In the genomic region with DNA sequence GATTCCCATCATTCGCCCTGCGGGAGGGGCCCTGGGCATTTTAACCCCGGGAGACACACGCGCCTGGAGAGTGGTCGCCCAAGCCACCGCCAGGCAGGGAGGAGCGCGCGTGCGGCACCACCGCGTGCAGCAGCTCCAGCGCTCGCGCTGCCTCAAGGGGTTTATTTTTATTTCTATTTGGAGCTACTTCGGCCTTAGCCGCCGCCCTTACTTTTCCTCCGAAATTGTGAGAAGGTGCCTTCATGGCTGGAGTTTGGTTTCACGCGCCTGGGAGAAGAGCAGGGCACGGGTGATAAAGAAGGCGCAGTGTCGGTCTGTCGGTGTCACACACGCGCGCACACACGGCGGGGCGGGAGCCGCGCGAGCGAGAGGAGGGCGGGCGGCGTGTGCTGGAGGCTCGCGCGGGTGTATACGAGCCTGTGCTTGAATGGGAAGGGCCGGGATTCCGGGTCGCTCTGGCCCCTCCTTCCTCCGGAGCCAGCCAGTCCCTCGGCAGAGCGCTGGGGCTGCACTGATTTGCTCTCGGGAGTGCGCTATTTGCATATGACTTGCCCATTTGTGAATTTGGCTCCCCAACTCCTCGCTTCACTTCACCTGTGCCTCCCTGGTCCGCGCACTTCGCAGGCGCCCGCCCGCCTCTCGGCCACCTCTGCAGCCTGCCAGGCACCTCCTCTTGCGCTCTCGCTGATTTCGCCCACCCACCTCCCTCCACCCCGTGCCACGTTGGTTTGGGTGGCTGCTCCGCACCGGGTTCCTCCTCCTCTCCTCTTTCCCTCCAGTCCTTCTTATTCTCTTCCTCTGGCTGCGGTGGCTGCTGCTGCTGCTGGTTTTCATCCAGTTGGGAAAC, we compare ENCODE assay signal across 8 cellular contexts.
DNase-seq lines count a peak whose midpoint lies in the region; ATAC-seq and TF ChIP-seq lines count a peak whose summit lies in the region.
"Had no signal": no experiment of that assay in that cellular context is flagged by ENCODE, and none has a peak within 500 bp of the region (broad histone marks: within the 10 kb centered on the region; RNA-seq: fewer than 3 reads in every experiment).

No MANE protein-coding gene starts in this region.

- H3K9me3 ChIP-seq in right cardiac atrium (ENCODE audit: control insufficient read depth, low read length), result no peaks in the 10 kb centered on the region

- under 1% methylated on average over 67 of the region's 67 CpGs for WGBS in right cardiac atrium

- no peaks in the 10 kb centered on the region for H3K9me3 Mint-ChIP-seq in progenitor cell of endocrine pancreas (ENCODE audit: low read depth)
- H3K9me3 Mint-ChIP-seq: T-helper 1 cell treated with Interleukin-12 subunit alpha and Interleukin-12 subunit beta and Interleukin-4 antibody, amounts not matched to agents 30 μg/mL and 1 μg/mL, for 36 hours had no signal

- peaks cover 32% of the 10 kb centered on the region for H3K4me1 Mint-ChIP-seq in progenitor cell of endocrine pancreas (ENCODE audit: low read depth)

- no peak overlapping the region for H3K27ac ChIP-seq in right cardiac atrium (ENCODE audit: low read length)

- in situ Hi-C loops in astrocyte of the cerebellum (cut with HindIII; ENCODE audit: low sequenced_read_pairs), result no loop called here

- no peaks in the 10 kb centered on the region for H3K4me1 ChIP-seq in right cardiac atrium (ENCODE audit: control insufficient read depth, insufficient read depth, low read length)

- peak overlapping the region; percentile 97 for H3K27ac Mint-ChIP-seq in progenitor cell of endocrine pancreas
- H3K27ac Mint-ChIP-seq: T-helper 1 cell treated with Interleukin-12 subunit alpha and Interleukin-12 subunit beta and Interleukin-4 antibody, amounts not matched to agents 30 μg/mL and 1 μg/mL, for 36 hours had no signal

- no peak for TF ChIP-seq CTCF in astrocyte of the cerebellum (IDR thresholded peaks at IDR 0.05; ENCODE audit: low read depth, low read length, missing control alignments)
- TF ChIP-seq CTCF in progenitor cell of endocrine pancreas (IDR thresholded peaks at IDR 0.05; ENCODE audit: unreplicated experiment), result peak; percentile 13

- peak; percentile 88 for DNase-seq in NCI-H187 treated with DMSO at 0.1 percent for 48 hours (lab: John Stamatoyannopoulos, UW)
- peak; percentile 72 for DNase-seq in astrocyte of the cerebellum (ENCODE audit: low read depth)
- peak; percentile 80 to 87 (median 83) for DNase-seq in right cardiac atrium
- peak; percentile 84 for DNase-seq in progenitor cell of endocrine pancreas (ENCODE audit: low spot score, unreplicated experiment)
- DNase-seq in activated T-cell treated with anti-CD3 and anti-CD28 coated beads for 4 hours, result no peak

- H3K4me3 Mint-ChIP-seq in progenitor cell of endocrine pancreas (ENCODE audit: low read depth), result peak overlapping the region; percentile 97
- H3K4me3 Mint-ChIP-seq: T-helper 1 cell treated with Interleukin-12 subunit alpha and Interleukin-12 subunit beta and Interleukin-4 antibody, amounts not matched to agents 30 μg/mL and 1 μg/mL, for 36 hours had no signal

- no peaks in the 10 kb centered on the region for H3K27me3 ChIP-seq in right cardiac atrium (ENCODE audit: control insufficient read depth, insufficient read depth)

- H3K36me3 Mint-ChIP-seq in progenitor cell of endocrine pancreas (ENCODE audit: insufficient read depth), result no peaks in the 10 kb centered on the region

- peaks cover 32% of the 10 kb centered on the region for H3K27me3 Mint-ChIP-seq in progenitor cell of endocrine pancreas

- intact Hi-C loops in right cardiac atrium (cut with DNase I), result no loop called here

- H3K4me3 ChIP-seq in astrocyte of the cerebellum (ENCODE audit: low read depth, low read length) (peak overlapping the region; percentile 58), right cardiac atrium (ENCODE audit: low read length) (peak overlapping the region; percentile 26)

- ATAC-seq in GM21360 (IDR thresholded peaks at IDR 0.05; ENCODE audit: unreplicated experiment) (peak; percentile 83), right cardiac atrium (peak; percentile 99), GM18517 (IDR thresholded peaks at IDR 0.05; ENCODE audit: unreplicated experiment) (no peak)
